In the genomic region with DNA sequence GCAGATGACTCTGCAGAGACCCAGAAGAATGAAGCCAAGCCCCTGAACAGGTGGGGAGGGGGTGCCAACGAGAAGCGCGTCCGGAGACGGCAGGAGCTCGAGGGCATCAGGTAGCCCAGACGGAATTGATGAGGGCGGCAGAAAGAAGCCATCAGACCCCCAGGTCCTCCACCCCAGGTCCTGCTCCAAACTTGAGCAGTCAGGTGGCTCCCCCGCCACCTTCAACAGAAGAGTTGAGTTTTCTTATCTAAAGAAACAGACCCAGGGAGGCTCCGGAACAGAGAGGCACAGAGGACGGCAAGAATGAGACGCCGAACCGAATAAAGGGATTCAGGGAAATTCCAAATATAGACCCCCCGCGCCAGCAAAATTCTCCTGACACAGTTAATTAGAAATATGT, we compare ENCODE assay signal across 1 cellular context.
TF ChIP-seq lines count a peak whose summit lies in the region.

No MANE protein-coding gene starts in this region.

TF ChIP-seq in K562, 482 proteins besides CTCF, POLR2A, EP300 and RAD21 (continued from another document and continues in another):
- TF ChIP-seq, protein P1, sequence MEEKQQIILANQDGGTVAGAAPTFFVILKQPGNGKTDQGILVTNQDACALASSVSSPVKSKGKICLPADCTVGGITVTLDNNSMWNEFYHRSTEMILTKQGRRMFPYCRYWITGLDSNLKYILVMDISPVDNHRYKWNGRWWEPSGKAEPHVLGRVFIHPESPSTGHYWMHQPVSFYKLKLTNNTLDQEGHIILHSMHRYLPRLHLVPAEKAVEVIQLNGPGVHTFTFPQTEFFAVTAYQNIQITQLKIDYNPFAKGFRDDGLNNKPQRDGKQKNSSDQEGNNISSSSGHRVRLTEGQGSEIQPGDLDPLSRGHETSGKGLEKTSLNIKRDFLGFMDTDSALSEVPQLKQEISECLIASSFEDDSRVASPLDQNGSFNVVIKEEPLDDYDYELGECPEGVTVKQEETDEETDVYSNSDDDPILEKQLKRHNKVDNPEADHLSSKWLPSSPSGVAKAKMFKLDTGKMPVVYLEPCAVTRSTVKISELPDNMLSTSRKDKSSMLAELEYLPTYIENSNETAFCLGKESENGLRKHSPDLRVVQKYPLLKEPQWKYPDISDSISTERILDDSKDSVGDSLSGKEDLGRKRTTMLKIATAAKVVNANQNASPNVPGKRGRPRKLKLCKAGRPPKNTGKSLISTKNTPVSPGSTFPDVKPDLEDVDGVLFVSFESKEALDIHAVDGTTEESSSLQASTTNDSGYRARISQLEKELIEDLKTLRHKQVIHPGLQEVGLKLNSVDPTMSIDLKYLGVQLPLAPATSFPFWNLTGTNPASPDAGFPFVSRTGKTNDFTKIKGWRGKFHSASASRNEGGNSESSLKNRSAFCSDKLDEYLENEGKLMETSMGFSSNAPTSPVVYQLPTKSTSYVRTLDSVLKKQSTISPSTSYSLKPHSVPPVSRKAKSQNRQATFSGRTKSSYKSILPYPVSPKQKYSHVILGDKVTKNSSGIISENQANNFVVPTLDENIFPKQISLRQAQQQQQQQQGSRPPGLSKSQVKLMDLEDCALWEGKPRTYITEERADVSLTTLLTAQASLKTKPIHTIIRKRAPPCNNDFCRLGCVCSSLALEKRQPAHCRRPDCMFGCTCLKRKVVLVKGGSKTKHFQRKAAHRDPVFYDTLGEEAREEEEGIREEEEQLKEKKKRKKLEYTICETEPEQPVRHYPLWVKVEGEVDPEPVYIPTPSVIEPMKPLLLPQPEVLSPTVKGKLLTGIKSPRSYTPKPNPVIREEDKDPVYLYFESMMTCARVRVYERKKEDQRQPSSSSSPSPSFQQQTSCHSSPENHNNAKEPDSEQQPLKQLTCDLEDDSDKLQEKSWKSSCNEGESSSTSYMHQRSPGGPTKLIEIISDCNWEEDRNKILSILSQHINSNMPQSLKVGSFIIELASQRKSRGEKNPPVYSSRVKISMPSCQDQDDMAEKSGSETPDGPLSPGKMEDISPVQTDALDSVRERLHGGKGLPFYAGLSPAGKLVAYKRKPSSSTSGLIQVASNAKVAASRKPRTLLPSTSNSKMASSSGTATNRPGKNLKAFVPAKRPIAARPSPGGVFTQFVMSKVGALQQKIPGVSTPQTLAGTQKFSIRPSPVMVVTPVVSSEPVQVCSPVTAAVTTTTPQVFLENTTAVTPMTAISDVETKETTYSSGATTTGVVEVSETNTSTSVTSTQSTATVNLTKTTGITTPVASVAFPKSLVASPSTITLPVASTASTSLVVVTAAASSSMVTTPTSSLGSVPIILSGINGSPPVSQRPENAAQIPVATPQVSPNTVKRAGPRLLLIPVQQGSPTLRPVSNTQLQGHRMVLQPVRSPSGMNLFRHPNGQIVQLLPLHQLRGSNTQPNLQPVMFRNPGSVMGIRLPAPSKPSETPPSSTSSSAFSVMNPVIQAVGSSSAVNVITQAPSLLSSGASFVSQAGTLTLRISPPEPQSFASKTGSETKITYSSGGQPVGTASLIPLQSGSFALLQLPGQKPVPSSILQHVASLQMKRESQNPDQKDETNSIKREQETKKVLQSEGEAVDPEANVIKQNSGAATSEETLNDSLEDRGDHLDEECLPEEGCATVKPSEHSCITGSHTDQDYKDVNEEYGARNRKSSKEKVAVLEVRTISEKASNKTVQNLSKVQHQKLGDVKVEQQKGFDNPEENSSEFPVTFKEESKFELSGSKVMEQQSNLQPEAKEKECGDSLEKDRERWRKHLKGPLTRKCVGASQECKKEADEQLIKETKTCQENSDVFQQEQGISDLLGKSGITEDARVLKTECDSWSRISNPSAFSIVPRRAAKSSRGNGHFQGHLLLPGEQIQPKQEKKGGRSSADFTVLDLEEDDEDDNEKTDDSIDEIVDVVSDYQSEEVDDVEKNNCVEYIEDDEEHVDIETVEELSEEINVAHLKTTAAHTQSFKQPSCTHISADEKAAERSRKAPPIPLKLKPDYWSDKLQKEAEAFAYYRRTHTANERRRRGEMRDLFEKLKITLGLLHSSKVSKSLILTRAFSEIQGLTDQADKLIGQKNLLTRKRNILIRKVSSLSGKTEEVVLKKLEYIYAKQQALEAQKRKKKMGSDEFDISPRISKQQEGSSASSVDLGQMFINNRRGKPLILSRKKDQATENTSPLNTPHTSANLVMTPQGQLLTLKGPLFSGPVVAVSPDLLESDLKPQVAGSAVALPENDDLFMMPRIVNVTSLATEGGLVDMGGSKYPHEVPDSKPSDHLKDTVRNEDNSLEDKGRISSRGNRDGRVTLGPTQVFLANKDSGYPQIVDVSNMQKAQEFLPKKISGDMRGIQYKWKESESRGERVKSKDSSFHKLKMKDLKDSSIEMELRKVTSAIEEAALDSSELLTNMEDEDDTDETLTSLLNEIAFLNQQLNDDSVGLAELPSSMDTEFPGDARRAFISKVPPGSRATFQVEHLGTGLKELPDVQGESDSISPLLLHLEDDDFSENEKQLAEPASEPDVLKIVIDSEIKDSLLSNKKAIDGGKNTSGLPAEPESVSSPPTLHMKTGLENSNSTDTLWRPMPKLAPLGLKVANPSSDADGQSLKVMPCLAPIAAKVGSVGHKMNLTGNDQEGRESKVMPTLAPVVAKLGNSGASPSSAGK (IDR thresholded peaks at IDR 0.05) = no peak
- no peak for TF ChIP-seq ZNF140 (CRISPR knock-in tag; IDR thresholded peaks at IDR 0.05)
- no peak for TF ChIP-seq MBD1 (CRISPR knock-in tag; IDR thresholded peaks at IDR 0.05)
- TF ChIP-seq STAT5B (CRISPR knock-in tag; IDR thresholded peaks at IDR 0.05) = no peak
- TF ChIP-seq SREBF1 (IDR thresholded peaks at IDR 0.05; ENCODE audit: borderline replicate concordance, low read depth, low read length) = no peak
- no peak for TF ChIP-seq ZNF785 (CRISPR knock-in tag; IDR thresholded peaks at IDR 0.05)
- TF ChIP-seq, protein P2, sequence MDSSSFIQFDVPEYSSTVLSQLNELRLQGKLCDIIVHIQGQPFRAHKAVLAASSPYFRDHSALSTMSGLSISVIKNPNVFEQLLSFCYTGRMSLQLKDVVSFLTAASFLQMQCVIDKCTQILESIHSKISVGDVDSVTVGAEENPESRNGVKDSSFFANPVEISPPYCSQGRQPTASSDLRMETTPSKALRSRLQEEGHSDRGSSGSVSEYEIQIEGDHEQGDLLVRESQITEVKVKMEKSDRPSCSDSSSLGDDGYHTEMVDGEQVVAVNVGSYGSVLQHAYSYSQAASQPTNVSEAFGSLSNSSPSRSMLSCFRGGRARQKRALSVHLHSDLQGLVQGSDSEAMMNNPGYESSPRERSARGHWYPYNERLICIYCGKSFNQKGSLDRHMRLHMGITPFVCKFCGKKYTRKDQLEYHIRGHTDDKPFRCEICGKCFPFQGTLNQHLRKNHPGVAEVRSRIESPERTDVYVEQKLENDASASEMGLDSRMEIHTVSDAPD (CRISPR knock-in tag; IDR thresholded peaks at IDR 0.05) = no peak
- TF ChIP-seq RFX5 (IDR thresholded peaks at IDR 0.05; ENCODE audit: low read depth, low read length) = no peak
- no peak for TF ChIP-seq YY1 (IDR thresholded peaks at IDR 0.05; ENCODE audit: borderline replicate concordance in 1 of 3, control insufficient read depth in 1 of 3, extremely low read depth in 1 of 3, insufficient read depth in 3 of 3, insufficient read length in 1 of 3, insufficient replicate concordance in 2 of 3, low read depth in 1 of 3, low read length in 2 of 3)
- TF ChIP-seq L3MBTL2 (IDR thresholded peaks at IDR 0.05) = peak; percentile 27; the same call in 1 of the 2 replicates
- TF ChIP-seq, protein P3, sequence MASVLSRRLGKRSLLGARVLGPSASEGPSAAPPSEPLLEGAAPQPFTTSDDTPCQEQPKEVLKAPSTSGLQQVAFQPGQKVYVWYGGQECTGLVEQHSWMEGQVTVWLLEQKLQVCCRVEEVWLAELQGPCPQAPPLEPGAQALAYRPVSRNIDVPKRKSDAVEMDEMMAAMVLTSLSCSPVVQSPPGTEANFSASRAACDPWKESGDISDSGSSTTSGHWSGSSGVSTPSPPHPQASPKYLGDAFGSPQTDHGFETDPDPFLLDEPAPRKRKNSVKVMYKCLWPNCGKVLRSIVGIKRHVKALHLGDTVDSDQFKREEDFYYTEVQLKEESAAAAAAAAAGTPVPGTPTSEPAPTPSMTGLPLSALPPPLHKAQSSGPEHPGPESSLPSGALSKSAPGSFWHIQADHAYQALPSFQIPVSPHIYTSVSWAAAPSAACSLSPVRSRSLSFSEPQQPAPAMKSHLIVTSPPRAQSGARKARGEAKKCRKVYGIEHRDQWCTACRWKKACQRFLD (CRISPR knock-in tag; IDR thresholded peaks at IDR 0.05) = no peak
- TF ChIP-seq NELFE (IDR thresholded peaks at IDR 0.05; ENCODE audit: insufficient read depth, insufficient read length) = no peak
- TF ChIP-seq PTBP1 (IDR thresholded peaks at IDR 0.05; ENCODE audit: low read depth, low read length) = no peak
- no peak for TF ChIP-seq E2F3 (CRISPR knock-in tag; IDR thresholded peaks at IDR 0.05)
- no peak for TF ChIP-seq ZNF277 (CRISPR knock-in tag; IDR thresholded peaks at IDR 0.05; ENCODE audit: borderline replicate concordance)
- no peak for TF ChIP-seq ZNF133 (CRISPR knock-in tag; IDR thresholded peaks at IDR 0.05)
- TF ChIP-seq MEF2A (IDR thresholded peaks at IDR 0.05; ENCODE audit: control insufficient read depth, low read depth, low read length) = peak; percentile 52; the same call in 1 of the 2 replicates
- TF ChIP-seq SFPQ (IDR thresholded peaks at IDR 0.05; ENCODE audit: low read depth, low read length) = no peak
- no peak for TF ChIP-seq RUNX1 (IDR thresholded peaks at IDR 0.05; ENCODE audit: low read depth)
- TF ChIP-seq ZNF324 (CRISPR knock-in tag; IDR thresholded peaks at IDR 0.05) = no peak
- TF ChIP-seq ZNF764 (CRISPR knock-in tag; IDR thresholded peaks at IDR 0.05; ENCODE audit: low read depth) = no peak
- no peak for TF ChIP-seq POLR2AphosphoS2 (IDR thresholded peaks at IDR 0.05; ENCODE audit: low read length)
- TF ChIP-seq, protein P4, sequence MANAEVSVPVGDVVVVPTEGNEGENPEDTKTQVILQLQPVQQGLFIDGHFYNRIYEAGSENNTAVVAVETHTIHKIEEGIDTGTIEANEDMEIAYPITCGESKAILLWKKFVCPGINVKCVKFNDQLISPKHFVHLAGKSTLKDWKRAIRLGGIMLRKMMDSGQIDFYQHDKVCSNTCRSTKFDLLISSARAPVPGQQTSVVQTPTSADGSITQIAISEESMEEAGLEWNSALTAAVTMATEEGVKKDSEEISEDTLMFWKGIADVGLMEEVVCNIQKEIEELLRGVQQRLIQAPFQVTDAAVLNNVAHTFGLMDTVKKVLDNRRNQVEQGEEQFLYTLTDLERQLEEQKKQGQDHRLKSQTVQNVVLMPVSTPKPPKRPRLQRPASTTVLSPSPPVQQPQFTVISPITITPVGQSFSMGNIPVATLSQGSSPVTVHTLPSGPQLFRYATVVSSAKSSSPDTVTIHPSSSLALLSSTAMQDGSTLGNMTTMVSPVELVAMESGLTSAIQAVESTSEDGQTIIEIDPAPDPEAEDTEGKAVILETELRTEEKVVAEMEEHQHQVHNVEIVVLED (CRISPR knock-in tag; IDR thresholded peaks at IDR 0.05) = no peak
- TF ChIP-seq, protein P5, sequence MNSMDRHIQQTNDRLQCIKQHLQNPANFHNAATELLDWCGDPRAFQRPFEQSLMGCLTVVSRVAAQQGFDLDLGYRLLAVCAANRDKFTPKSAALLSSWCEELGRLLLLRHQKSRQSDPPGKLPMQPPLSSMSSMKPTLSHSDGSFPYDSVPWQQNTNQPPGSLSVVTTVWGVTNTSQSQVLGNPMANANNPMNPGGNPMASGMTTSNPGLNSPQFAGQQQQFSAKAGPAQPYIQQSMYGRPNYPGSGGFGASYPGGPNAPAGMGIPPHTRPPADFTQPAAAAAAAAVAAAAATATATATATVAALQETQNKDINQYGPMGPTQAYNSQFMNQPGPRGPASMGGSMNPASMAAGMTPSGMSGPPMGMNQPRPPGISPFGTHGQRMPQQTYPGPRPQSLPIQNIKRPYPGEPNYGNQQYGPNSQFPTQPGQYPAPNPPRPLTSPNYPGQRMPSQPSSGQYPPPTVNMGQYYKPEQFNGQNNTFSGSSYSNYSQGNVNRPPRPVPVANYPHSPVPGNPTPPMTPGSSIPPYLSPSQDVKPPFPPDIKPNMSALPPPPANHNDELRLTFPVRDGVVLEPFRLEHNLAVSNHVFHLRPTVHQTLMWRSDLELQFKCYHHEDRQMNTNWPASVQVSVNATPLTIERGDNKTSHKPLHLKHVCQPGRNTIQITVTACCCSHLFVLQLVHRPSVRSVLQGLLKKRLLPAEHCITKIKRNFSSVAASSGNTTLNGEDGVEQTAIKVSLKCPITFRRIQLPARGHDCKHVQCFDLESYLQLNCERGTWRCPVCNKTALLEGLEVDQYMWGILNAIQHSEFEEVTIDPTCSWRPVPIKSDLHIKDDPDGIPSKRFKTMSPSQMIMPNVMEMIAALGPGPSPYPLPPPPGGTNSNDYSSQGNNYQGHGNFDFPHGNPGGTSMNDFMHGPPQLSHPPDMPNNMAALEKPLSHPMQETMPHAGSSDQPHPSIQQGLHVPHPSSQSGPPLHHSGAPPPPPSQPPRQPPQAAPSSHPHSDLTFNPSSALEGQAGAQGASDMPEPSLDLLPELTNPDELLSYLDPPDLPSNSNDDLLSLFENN (IDR thresholded peaks at IDR 0.05; ENCODE audit: low read depth in 2 of 2, low read length in 2 of 2) = no peak
- no peak for TF ChIP-seq ZNF354B (CRISPR knock-in tag; IDR thresholded peaks at IDR 0.05)
